In the genomic region with DNA sequence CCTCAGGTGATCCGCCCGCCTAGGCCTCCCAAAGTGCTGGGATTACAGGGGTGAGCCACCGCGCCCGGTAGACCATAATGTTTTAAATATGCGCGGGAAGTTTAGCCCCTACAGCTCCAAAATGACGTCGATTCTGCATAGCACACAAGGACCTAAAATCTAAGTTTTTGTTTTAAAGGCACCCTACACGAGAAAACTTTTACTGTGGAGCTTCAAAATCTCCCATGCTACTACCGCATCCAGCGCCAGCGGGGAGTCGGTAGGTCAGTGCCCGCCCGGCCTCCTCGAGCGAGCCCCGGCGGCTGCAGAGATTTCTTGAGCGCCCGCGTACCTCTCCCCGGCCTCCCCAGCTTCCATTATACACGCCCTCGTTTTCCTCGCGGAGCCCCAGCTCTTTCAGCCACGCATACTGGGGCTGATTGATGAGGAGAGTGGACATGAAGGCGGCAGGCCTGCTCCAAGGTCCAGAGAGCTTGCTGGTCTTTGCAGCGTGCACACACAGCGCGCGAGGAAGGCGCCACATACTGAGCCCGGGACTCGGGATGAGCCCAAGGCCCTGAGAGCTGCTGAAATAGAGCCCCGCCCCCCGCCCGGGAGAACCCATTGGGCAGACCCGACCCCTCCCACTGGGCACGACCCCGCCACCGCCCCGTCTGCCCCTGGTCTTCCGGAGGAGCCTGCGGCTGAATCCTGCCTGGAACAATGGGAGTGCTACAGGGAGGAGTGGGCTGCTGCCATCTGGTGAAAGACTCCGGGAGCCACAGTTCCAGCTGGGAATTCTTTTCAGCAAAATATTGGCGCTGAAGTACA, we compare ENCODE assay signal across 8 cellular contexts. TPM values are rescaled to one million over a fixed set of nuclear protein-coding genes. Genes with fewer than 3 reads are reported as not detected.
DNase-seq lines count a peak whose midpoint lies in the region; ATAC-seq and TF ChIP-seq lines count a peak whose summit lies in the region.

ALDH7A1 (minus strand) TSS at position 544 of the 810 bp plus-strand sequence; CDS start at position 523, 21 bp downstream.

- H3K27me3 ChIP-seq in esophagus squamous epithelium, result no peaks in the 10 kb centered on the region

- TF ChIP-seq CTCF in esophagus squamous epithelium (IDR thresholded peaks at IDR 0.05), result peak in 4 of 6 experiments; percentile 23 to 35 (median 28)

- peaks cover 0 to 26% (median 0%) of the 10 kb centered on the region in 3 donors for H3K36me3 ChIP-seq in esophagus squamous epithelium

- peak within 1 kb of the TSS; percentile 77 to 92 (median 86) for H3K27ac ChIP-seq in esophagus squamous epithelium

- peak in 2 of 4 donors; percentile 18 to 73 for TF ChIP-seq POLR2A in esophagus squamous epithelium (IDR thresholded peaks at IDR 0.05)

- WGBS in esophagus squamous epithelium, 2 donors, result 1 to 8% methylated on average over 11 to 15 of the region's 49 CpGs

- no peaks in the 10 kb centered on the region for H3K9me3 ChIP-seq in esophagus squamous epithelium

- peak; percentile 83 for ATAC-seq in GM18907 (IDR thresholded peaks at IDR 0.05; ENCODE audit: unreplicated experiment)
- ATAC-seq in HG03103 (IDR thresholded peaks at IDR 0.05; ENCODE audit: low read depth, unreplicated experiment), result peak; percentile 92

- DNase-seq in AG08395 (ENCODE audit: low spot score) (peak; percentile 96), NCI-H774 (lab: John Stamatoyannopoulos, UW) (peak; percentile 84), esophagus squamous epithelium (lab: John Stamatoyannopoulos, UW) (peak; percentile 23), mucosa of gallbladder (ENCODE audit: low spot score) (peak; percentile 89)
- peak; percentile 69 to 75 for DNase-seq in activated T-cell treated with anti-CD3 and anti-CD28 coated beads, Interleukin-2, amount 50 U/mL, for 48 hours
- peak in 5 of 6 experiments; percentile 20 to 46 (median 44) for DNase-seq in stimulated activated naive CD4-positive, alpha-beta T cell (lab: John Stamatoyannopoulos, UW)

- peak within 1 kb of the TSS; percentile 54 to 76 (median 60) for H3K4me3 ChIP-seq in esophagus squamous epithelium

- peaks cover 0 to 87% (median 23%) of the 10 kb centered on the region in 3 donors for H3K4me1 ChIP-seq in esophagus squamous epithelium

- intact Hi-C loops in esophagus squamous epithelium (cut with DNase I), result no loop called here

RNA-seq across cellular contexts. Expression of gene ALDH7A1, which starts in this region (rescaled TPM):
- total RNA-seq in esophagus squamous epithelium (10 to 100 TPM; 35.9 to 89.7 (median 48.2) TPM), mucosa of gallbladder (42.6 TPM)

Comparison
In these comparisons a context has a peak if more than half of its experiments do, and no peak if none do; other contexts are left out.
1. Peak in every context shown above with its lines: DNase-seq, ATAC-seq, H3K4me3 ChIP-seq and H3K27ac ChIP-seq.
2. DNase-seq: peak in every context shown above with its lines; median percentile 96 in AG08395; 89 in mucosa of gallbladder; 84 in NCI-H774; 72 in activated T-cell treated with anti-CD3 and anti-CD28 coated beads, Interleukin-2, amount 50 U/mL, for 48 hours; 44 in stimulated activated naive CD4-positive, alpha-beta T cell; 23 in esophagus squamous epithelium.